Comparison of ENCODE assay signal across 11 cellular contexts in the genomic region with DNA sequence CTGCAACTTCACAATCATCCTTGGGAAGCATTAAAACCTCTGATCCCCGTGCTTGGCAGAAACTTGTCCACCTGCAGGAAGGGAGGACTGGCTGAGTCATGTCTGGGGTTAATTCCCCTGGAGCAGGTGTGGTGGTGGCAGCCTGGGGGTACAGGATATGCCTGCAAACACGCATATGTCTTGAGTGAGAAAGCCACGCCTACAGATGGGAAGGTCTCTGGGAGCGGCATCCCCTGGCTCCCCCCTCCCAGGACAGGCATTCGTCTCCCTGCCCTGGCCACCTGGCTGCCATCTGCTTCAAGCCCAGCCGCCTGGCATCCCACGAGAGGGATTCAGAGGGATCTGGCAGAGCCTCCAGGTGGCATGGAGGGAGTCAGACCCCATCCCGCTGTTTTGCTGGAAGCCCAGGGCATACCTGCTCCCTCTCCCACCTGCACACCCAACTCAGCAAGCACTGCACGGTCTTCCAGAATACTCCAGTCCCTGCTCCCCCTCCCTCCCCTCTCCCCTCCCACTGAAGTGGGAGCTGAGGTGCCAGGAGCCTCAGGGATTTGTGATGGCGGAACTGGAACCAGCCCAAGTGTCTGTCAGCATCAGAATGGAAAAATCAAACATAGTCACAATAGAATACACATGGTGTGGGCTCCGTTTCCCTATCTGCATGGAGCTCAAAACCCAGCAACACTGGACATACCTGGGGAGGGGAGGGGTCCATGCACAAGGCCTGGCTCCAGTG.
A peak's percentile ranks its signal among the peaks of the same experiment; 100 is the strongest.
DNase-seq lines count a peak whose midpoint lies in the region; ATAC-seq, FAIRE-seq and TF ChIP-seq lines count a peak whose summit lies in the region.
"Had no signal": no experiment of that assay in that cellular context is flagged by ENCODE, and none has a peak within 500 bp of the region (broad histone marks: within the 10 kb centered on the region; RNA-seq: fewer than 3 reads in every experiment).

No MANE protein-coding gene starts in this region.

- H3F3A ChIP-seq in SK-N-SH (replicated peaks; ENCODE audit: insufficient read depth) (peaks cover under 1% of the 10 kb centered on the region), smooth muscle cell (ENCODE audit: low read depth) (no peaks in the 10 kb centered on the region)

- 18% methylated on average over 11 of the region's 11 CpGs for WGBS in SK-N-SH (ENCODE audit: low lambda C conversion rate)
- 24 to 25% methylated on average over 11 of the region's 11 CpGs for WGBS in pancreas, 2 donors
- 63% methylated on average over 11 of the region's 11 CpGs for WGBS in smooth muscle cell (ENCODE audit: low lambda C conversion rate)
- 27 to 47% (median 43%) methylated on average over 11 of the region's 11 CpGs for WGBS in psoas muscle, 3 donors

- H3K27ac ChIP-seq in HCT116 (ENCODE audit: low read depth, low read length) (no peak overlapping the region), SK-N-SH (ENCODE audit: low read depth in 2 of 2, low read length in 1 of 2) (peak overlapping the region in 1 of 2 experiments; percentile 68; a peak in 2 of 4 replicates), pancreas (no peak overlapping the region), smooth muscle cell (ENCODE audit: low read depth) (no peak overlapping the region), psoas muscle (no peak overlapping the region)
- H3K27ac ChIP-seq: coronary artery, VCaP had no signal

- H3K4me1 ChIP-seq in HCT116 (ENCODE audit: control insufficient read depth in 1 of 2, insufficient read depth in 2 of 2, low read length in 2 of 2) (peaks cover 0 to 8% of the 10 kb centered on the region in 2 experiments; a peak in 1 of 4 replicates), SK-N-SH (ENCODE audit: control insufficient read depth in 1 of 2, insufficient read depth in 2 of 2, low read depth in 1 of 2, low read length in 1 of 2) (peaks cover 3 to 52% of the 10 kb centered on the region in 2 experiments), pancreas (no peaks in the 10 kb centered on the region), smooth muscle cell (ENCODE audit: low read depth) (no peaks in the 10 kb centered on the region), psoas muscle (peaks cover 80% of the 10 kb centered on the region)

- H4K20me1 ChIP-seq in HCT116 (ENCODE audit: insufficient read depth) (no peaks in the 10 kb centered on the region), SK-N-SH (ENCODE audit: insufficient read depth) (no peaks in the 10 kb centered on the region), smooth muscle cell (ENCODE audit: low read depth) (no peaks in the 10 kb centered on the region)

- ATAC-seq in HCT116 (peak; percentile 51; the same call in 1 of the 2 replicates), pancreas (peak in 3 of 4 donors; percentile 20 to 75 (median 69)), psoas muscle (no peak)
- ATAC-seq: sciatic nerve had no signal

- CTCF ChIA-PET in HCT116 (lab: Charles Lee) (no interaction called here), SK-N-SH (lab: Yijun Ruan, JAX) (interaction anchor here (0.9 to 2.6 kb wide), 5 partner anchors 10 to 207 kb away, joined by 3 to 14 read pairs (median 3); no protein-coding TSS in a partner anchor)

- no peak for DNase-seq in HCT116 (ENCODE audit: low read depth, low spot score)
- peak; percentile 47 for DNase-seq in NCI-H2029 treated with DMSO at 0.1 percent for 48 hours (lab: John Stamatoyannopoulos, UW)
- DNase-seq in SK-N-SH, result peak; percentile 89
- DNase-seq in pancreas, result no peak
- no peak for DNase-seq in smooth muscle cell (lab: John Stamatoyannopoulos, UW; ENCODE audit: unreplicated experiment)
- no peak for DNase-seq in GM19240 (ENCODE audit: insufficient read length, low spot score)
- no peak for DNase-seq in psoas muscle

- POLR2A ChIA-PET in HCT116 (lab: Charles Lee), result no interaction called here
- POLR2A ChIA-PET in SK-N-SH (lab: Yijun Ruan, JAX), result no interaction called here

- TF ChIP-seq CTCF in HCT116 (IDR thresholded peaks at IDR 0.05 in 2 of 3, conservative IDR thresholded peaks at IDR 0.05 in 1 of 3; ENCODE audit: borderline replicate concordance in 1 of 3, insufficient read depth in 1 of 3, low read depth in 2 of 3, low read length in 2 of 3), result no peak
- no peak for TF ChIP-seq CTCF in SK-N-SH (IDR thresholded peaks at IDR 0.05)
- TF ChIP-seq CTCF in pancreas (IDR thresholded peaks at IDR 0.05), result no peak
- no peak for TF ChIP-seq CTCF in smooth muscle cell (IDR thresholded peaks at IDR 0.05; ENCODE audit: borderline replicate concordance, insufficient read depth, poor library complexity, severe bottlenecking)
- TF ChIP-seq CTCF in psoas muscle (IDR thresholded peaks at IDR 0.05), result no peak

- H3K36me3 ChIP-seq in HCT116 (ENCODE audit: control insufficient read depth in 1 of 2, insufficient read depth in 2 of 2, low read length in 2 of 2) (no peaks in the 10 kb centered on the region), SK-N-SH (replicated peaks in 1 of 2; ENCODE audit: control insufficient read depth in 1 of 2, insufficient read depth in 2 of 2, low read length in 1 of 2) (no peaks in the 10 kb centered on the region), pancreas (no peaks in the 10 kb centered on the region), smooth muscle cell (ENCODE audit: low read depth) (no peaks in the 10 kb centered on the region), psoas muscle (ENCODE audit: insufficient read depth in 1 of 2, low read depth in 1 of 2) (peaks cover 0 to 4% of the 10 kb centered on the region in 2 donors)
- H3K36me3 ChIP-seq: heart left ventricle had no signal

- H3K4me3 ChIP-seq in HCT116 (replicated peaks in 1 of 2; ENCODE audit: low read depth in 1 of 2, low read length in 2 of 2) (no peak overlapping the region), SK-N-SH (ENCODE audit: low read depth in 2 of 2, low read length in 1 of 2) (no peak overlapping the region; a peak in 1 of 4 replicates), pancreas (no peak overlapping the region), smooth muscle cell (no peak overlapping the region), psoas muscle (no peak overlapping the region)
- H3K4me3 ChIP-seq: coronary artery, heart left ventricle had no signal

- intact Hi-C loops in HCT116 (cut with micrococcal nuclease) (no loop called here), pancreas (cut with DNase I) (no loop called here), psoas muscle (cut with DNase I) (no loop called here)

- H2AFZ ChIP-seq in HCT116 (ENCODE audit: low read depth, low read length, poor library complexity, severe bottlenecking), result no peak overlapping the region
- no peak overlapping the region for H2AFZ ChIP-seq in SK-N-SH (ENCODE audit: low read depth)
- no peak overlapping the region for H2AFZ ChIP-seq in smooth muscle cell (ENCODE audit: low read depth)

- H3K79me2 ChIP-seq in HCT116 (ENCODE audit: insufficient read depth, low read length) (no peaks in the 10 kb centered on the region), SK-N-SH (ENCODE audit: insufficient read depth) (no peaks in the 10 kb centered on the region), smooth muscle cell (ENCODE audit: low read depth) (no peaks in the 10 kb centered on the region)

- no peak overlapping the region for H3K4me2 ChIP-seq in HCT116 (ENCODE audit: low read length)
- no peak overlapping the region for H3K4me2 ChIP-seq in SK-N-SH
- no peak overlapping the region for H3K4me2 ChIP-seq in smooth muscle cell

- no peak for FAIRE-seq in pancreas (lab: Jason Lieb, UNC)

- H3K9ac ChIP-seq in HCT116 (ENCODE audit: low read length) (no peak overlapping the region), SK-N-SH (no peak overlapping the region), smooth muscle cell (ENCODE audit: low read depth) (no peak overlapping the region)

- no TSS peak for BruUV-seq in HCT116 (replicated peaks; lab: Mats Ljungman, UMichigan)

- no peak for TF ChIP-seq POLR2A in HCT116 (IDR thresholded peaks at IDR 0.05; ENCODE audit: borderline replicate concordance, extremely low read depth, insufficient read depth, insufficient read length)

- RAD21 ChIA-PET in HCT116 (lab: Charles Lee; ENCODE audit: low non-redundant PET in 1 of 2, low total read pairs in 2 of 2, uncharacterized antibody in 2 of 2, unreplicated experiment in 2 of 2), result no interaction called here

- H3K9me3 ChIP-seq in HCT116 (ENCODE audit: control insufficient read depth in 1 of 2, insufficient read depth in 1 of 2, low read depth in 1 of 2, low read length in 2 of 2) (no peaks in the 10 kb centered on the region), SK-N-SH (no peaks in the 10 kb centered on the region), pancreas (no peaks in the 10 kb centered on the region), smooth muscle cell (replicated peaks; ENCODE audit: low read depth) (no peaks in the 10 kb centered on the region), psoas muscle (no peaks in the 10 kb centered on the region)
- H3K9me3 ChIP-seq: heart left ventricle had no signal

- H3K9me2 ChIP-seq in HCT116 (ENCODE audit: insufficient read depth) (no peaks in the 10 kb centered on the region), SK-N-SH (no peaks in the 10 kb centered on the region)

- no peak for TF ChIP-seq RAD21 in HCT116 (IDR thresholded peaks at IDR 0.05; ENCODE audit: low read depth)
- TF ChIP-seq RAD21 in SK-N-SH (IDR thresholded peaks at IDR 0.05; ENCODE audit: low read length), result no peak; the same call in 1 of the 2 replicates

- no peak for TF ChIP-seq EP300 in SK-N-SH (IDR thresholded peaks at IDR 0.05; ENCODE audit: borderline replicate concordance in 1 of 2, low read depth in 1 of 2, low read length in 1 of 2)

- H3K27me3 ChIP-seq in HCT116 (ENCODE audit: insufficient read depth, low read length), result peaks cover 5% of the 10 kb centered on the region; the same call in 1 of the 2 replicates
- peaks cover 48% of the 10 kb centered on the region for H3K27me3 ChIP-seq in SK-N-SH (ENCODE audit: insufficient read depth)
- H3K27me3 ChIP-seq in pancreas, result no peaks in the 10 kb centered on the region
- peaks cover 7% of the 10 kb centered on the region for H3K27me3 ChIP-seq in smooth muscle cell (ENCODE audit: low read depth)
- H3K27me3 ChIP-seq in psoas muscle (ENCODE audit: insufficient read depth in 3 of 3, low read length in 2 of 3), result no peaks in the 10 kb centered on the region
- H3K27me3 ChIP-seq: heart left ventricle had no signal

TF ChIP-seq in HCT116, 20 proteins besides CTCF, POLR2A, EP300 and RAD21 (continues in another document):
- TF ChIP-seq EZH2 (IDR thresholded peaks at IDR 0.05), result no peak
- no peak for TF ChIP-seq EZH2phosphoT487 (IDR thresholded peaks at IDR 0.05; ENCODE audit: borderline replicate concordance)
- TF ChIP-seq POLR2AphosphoS5 (IDR thresholded peaks at IDR 0.05; ENCODE audit: low read depth, low read length), result no peak
- no peak for TF ChIP-seq ELF1 (IDR thresholded peaks at IDR 0.05; ENCODE audit: borderline replicate concordance, low read depth)
- no peak for TF ChIP-seq ZFX (IDR thresholded peaks at IDR 0.05)

TF ChIP-seq in SK-N-SH, 30 proteins besides CTCF, POLR2A, EP300 and RAD21:
- no peak for TF ChIP-seq SIN3A (IDR thresholded peaks at IDR 0.05; ENCODE audit: borderline replicate concordance, low read depth, low read length)
- no peak for TF ChIP-seq NFIC (IDR thresholded peaks at IDR 0.05; ENCODE audit: borderline replicate concordance)
- peak; percentile 18; the same call in 1 of the 2 replicates for TF ChIP-seq MXI1 (IDR thresholded peaks at IDR 0.05; ENCODE audit: low read depth, low read length)
- no peak for TF ChIP-seq EZH2phosphoT487 (IDR thresholded peaks at IDR 0.05; ENCODE audit: borderline replicate concordance, low read depth)

Comparison
In these comparisons a context has a peak if more than half of its experiments do, and no peak if none do; other contexts are left out.
1. ATAC-seq: peak in HCT116 (single experiment) and pancreas (3 of 4); none in psoas muscle (0 of 4).
2. DNase-seq: peak in NCI-H2029 treated with DMSO at 0.1 percent for 48 hours (single experiment) and SK-N-SH (single experiment); none in HCT116 (single experiment), pancreas (0 of 6), smooth muscle cell (single experiment), GM19240 (single experiment) and psoas muscle (0 of 2).